In genomic region chr12:15789215-15790171, GRCh38 we compare ENCODE assay signal across 8 cellular contexts. TPM values are rescaled to one million over a fixed set of nuclear protein-coding genes. Genes with fewer than 3 reads are reported as not detected.
A peak's percentile ranks its signal among the peaks of the same experiment; 100 is the strongest.
DNase-seq lines count a peak whose midpoint lies in the region; ATAC-seq and TF ChIP-seq lines count a peak whose summit lies in the region.

Gene EPS8 (minus strand): TSS chr12:15789388. CDS start chr12:15682951, 106,437 bp downstream.

- intact Hi-C loops in CD4-positive, alpha-beta T cell (cut with DNase I, micrococcal nuclease): loop anchor here (2.0 to 10.0 kb wide), 4 partner anchors 93 to 1395 kb away; partner anchors contain the start of gene STRAP (in 1 of the 2)

- H3K27me3 Mint-ChIP-seq in CD4-positive, alpha-beta T cell: peaks cover 60% of the 10 kb centered on the region

- H3K36me3 ChIP-seq in effector memory CD4-positive, alpha-beta T cell (ENCODE audit: control insufficient read depth, insufficient read depth, low read length): no peaks in the 10 kb centered on the region

- TF ChIP-seq CTCF in CD4-positive, alpha-beta T cell (IDR thresholded peaks at IDR 0.05): no peak

- no peaks in the 10 kb centered on the region for H3K9me3 ChIP-seq in CD4-positive, alpha-beta T cell (ENCODE audit: control insufficient read depth, low read length)
- H3K9me3 ChIP-seq in effector memory CD4-positive, alpha-beta T cell (ENCODE audit: control insufficient read depth, low read length): no peaks in the 10 kb centered on the region

- ATAC-seq in CD4-positive, alpha-beta T cell (ENCODE audit: poor library complexity): peak; percentile 92
- ATAC-seq in GM19455 (IDR thresholded peaks at IDR 0.05; ENCODE audit: unreplicated experiment) (peak; percentile 87), HG03575 (IDR thresholded peaks at IDR 0.05; ENCODE audit: extremely low read depth, insufficient number of reproducible peaks, low FRiP score, unreplicated experiment) (peak; percentile 35)

- CTCF ChIA-PET in CD4-positive, alpha-beta T cell (lab: Charles Lee): interaction anchor here (1.0 to 1.2 kb wide), 2 partner anchors 19 to 111 kb away, joined by 3 to 4 read pairs; no protein-coding TSS in a partner anchor

- H3K4me1 Mint-ChIP-seq in CD4-positive, alpha-beta T cell (ENCODE audit: low read depth): peaks cover 15% of the 10 kb centered on the region

- H3K27ac Mint-ChIP-seq in CD4-positive, alpha-beta T cell: peak within 1 kb of the TSS; percentile 60

- H3K27ac ChIP-seq in CD4-positive, alpha-beta T cell (ENCODE audit: low read depth, low read length): no peak within 1 kb of the TSS
- H3K27ac ChIP-seq in effector memory CD4-positive, alpha-beta T cell (ENCODE audit: insufficient read depth, low read length, poor library complexity, severe bottlenecking): peak within 1 kb of the TSS; percentile 44

- peak; percentile 77 to 88 (median 84) for DNase-seq in CD4-positive, alpha-beta T cell
- DNase-seq in NCI-H82 treated with DMSO at 0.1 percent for 48 hours (lab: John Stamatoyannopoulos, UW; ENCODE audit: unreplicated experiment): peak; percentile 77
- peak; percentile 95 for DNase-seq in activated CD8-positive, alpha-beta memory T cell treated with anti-CD3 and anti-CD28 coated beads for 24 hours
- peak; percentile 73 to 80 (median 75) for DNase-seq in effector memory CD4-positive, alpha-beta T cell
- peak; percentile 93 for DNase-seq in medulla oblongata (ENCODE audit: extremely low spot score)
- peak; percentile 74 to 77 (median 76) for DNase-seq in stimulated activated CD4-positive, alpha-beta T cell treated with anti-CD3 and anti-CD28 coated beads, TNF-alpha, amount 100 ng/mL, for 48 hours (ENCODE audit: low read depth in 3 of 3)

- no peaks in the 10 kb centered on the region for H3K36me3 Mint-ChIP-seq in CD4-positive, alpha-beta T cell (ENCODE audit: low read depth)

- no peaks in the 10 kb centered on the region for H3K9me3 Mint-ChIP-seq in CD4-positive, alpha-beta T cell

- H3K4me3 ChIP-seq in effector memory CD4-positive, alpha-beta T cell (ENCODE audit: insufficient read depth, low read depth, low read length, poor library complexity, severe bottlenecking): peak within 1 kb of the TSS; percentile 82

- peaks cover 38% of the 10 kb centered on the region for H3K27me3 ChIP-seq in CD4-positive, alpha-beta T cell (ENCODE audit: control insufficient read depth, insufficient read depth, low read length)
- peaks cover 7% of the 10 kb centered on the region for H3K27me3 ChIP-seq in effector memory CD4-positive, alpha-beta T cell (replicated peaks; ENCODE audit: control insufficient read depth, insufficient read depth, low read length, poor library complexity, severe bottlenecking)

- no peaks in the 10 kb centered on the region for H3K4me1 ChIP-seq in effector memory CD4-positive, alpha-beta T cell (ENCODE audit: control insufficient read depth, insufficient read depth, low read length, poor library complexity, severe bottlenecking)

- POLR2A ChIA-PET in CD4-positive, alpha-beta T cell (lab: Charles Lee): interaction anchor here (0.7 to 2.4 kb wide), 12 partner anchors 8 to 1532 kb away, joined by 3 to 13 read pairs (median 4); partner anchors contain the start of gene STRAP

- peak within 1 kb of the TSS; percentile 98 for H3K4me3 Mint-ChIP-seq in CD4-positive, alpha-beta T cell

RNA-seq across cellular contexts. Expression of gene EPS8, which starts in this region (rescaled TPM):
- total RNA-seq in CD4-positive, alpha-beta T cell: 1 to 10 TPM in 1 of 2 experiments, under 1 TPM in 1; 0.80 to 1.1 TPM

Comparison
In these comparisons a context has a peak if more than half of its experiments do, and no peak if none do; other contexts are left out.
1. ATAC-seq: peak in every context shown above with its lines; median percentile 92 in CD4-positive, alpha-beta T cell; 87 in GM19455; 35 in HG03575.